8 cellular contexts compared by ENCODE assay signal in the genomic region with DNA sequence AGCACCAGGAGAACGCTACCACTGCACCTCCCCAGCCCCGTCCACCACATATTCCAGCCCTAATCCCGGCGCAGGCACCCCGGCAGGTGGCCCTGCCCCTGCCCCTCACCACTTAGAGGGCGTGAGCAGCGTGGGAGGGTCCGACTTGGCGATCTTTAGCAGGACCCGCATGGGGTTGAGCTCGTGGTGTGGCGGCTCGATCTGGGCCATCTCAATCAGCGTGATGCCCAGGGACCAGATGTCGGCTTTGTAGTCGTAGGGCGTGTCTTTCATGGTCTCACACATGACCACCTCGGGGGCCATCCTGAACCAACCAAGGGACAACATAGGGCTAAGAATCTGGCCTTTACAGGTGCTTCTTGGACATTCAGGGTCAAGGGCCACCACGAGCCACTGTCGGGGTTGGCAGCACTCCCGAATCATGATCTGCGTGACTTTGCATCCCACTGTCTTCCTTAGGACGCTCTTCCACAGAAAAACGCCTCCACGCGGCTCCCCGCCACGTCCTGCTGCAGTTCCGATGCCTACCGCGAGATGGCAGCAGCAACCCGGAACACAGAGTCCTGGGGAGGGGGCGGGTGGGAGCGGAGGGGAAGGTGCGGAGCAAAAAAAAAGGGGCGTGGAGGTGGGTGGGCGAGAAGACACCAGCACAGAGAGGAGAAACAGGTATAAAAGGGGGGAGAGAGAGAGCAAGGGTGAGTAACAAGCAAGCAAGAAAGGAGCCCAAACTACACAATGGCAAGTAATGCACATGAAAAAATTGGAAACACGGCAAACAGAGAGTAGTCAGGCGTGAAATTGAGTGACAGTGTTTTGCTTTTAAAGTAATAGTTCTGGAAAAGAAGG.
DNase-seq lines count a peak whose midpoint lies in the region; ATAC-seq and TF ChIP-seq lines count a peak whose summit lies in the region.

No MANE protein-coding gene starts in this region.

- no peaks in the 10 kb centered on the region for H3K36me3 ChIP-seq in right lobe of liver

- DNase-seq in GDM1 (lab: John Stamatoyannopoulos, UW) (peak; percentile 13), NCI-H1092 treated with DMSO at 0.1 percent for 48 hours (lab: John Stamatoyannopoulos, UW) (peak; percentile 6), choroid plexus epithelial cell (ENCODE audit: low read depth) (no peak), right lobe of liver (peak in 2 of 3 donors; percentile 56 to 63), GOT3 (lab: John Stamatoyannopoulos, UW) (no peak)
- peak; percentile 60 to 79 for DNase-seq in activated CD4-positive, alpha-beta T cell treated with anti-CD3 and anti-CD28 coated beads for 4 hours
- DNase-seq in stimulated activated CD4-positive, alpha-beta T cell treated with anti-CD3 and anti-CD28 coated beads, Interleukin-4, amount 100 ng/mL, for 1 hour, result peak; percentile 78

- H3K27me3 ChIP-seq in right lobe of liver, result no peaks in the 10 kb centered on the region

- WGBS in right lobe of liver (ENCODE audit: insufficient coverage, low coverage, low lambda C conversion rate, missing lambda C conversion rate), result 18% methylated on average over 31 of the region's 39 CpGs

- H3K4me3 ChIP-seq in choroid plexus epithelial cell (ENCODE audit: low read depth, low read length) (peak overlapping the region; percentile 35), right lobe of liver (peak overlapping the region in 1 of 3 donors; percentile 30)

- no peak overlapping the region for H3K27ac ChIP-seq in right lobe of liver

- no peak for TF ChIP-seq POLR2A in right lobe of liver (IDR thresholded peaks at IDR 0.05)

- peak; percentile 95 for TF ChIP-seq CTCF in choroid plexus epithelial cell (conservative IDR thresholded peaks at IDR 0.05; ENCODE audit: low read depth, low read length)
- peak; percentile 81 to 89 (median 85) for TF ChIP-seq CTCF in right lobe of liver (IDR thresholded peaks at IDR 0.05)

- intact Hi-C loops in right lobe of liver (cut with DNase I), result loop anchor here (2.0 to 10.0 kb wide), 3 partner anchors 82 to 191 kb away; a partner anchor contains a TSS

- no peaks in the 10 kb centered on the region for H3K9me3 ChIP-seq in right lobe of liver

- peaks cover 0 to 11% (median 0%) of the 10 kb centered on the region in 4 donors for H3K4me1 ChIP-seq in right lobe of liver

- peak; percentile 29 to 71 (median 54) for ATAC-seq in right lobe of liver
- no peak for ATAC-seq in GM18517 (IDR thresholded peaks at IDR 0.05; ENCODE audit: unreplicated experiment)

Comparison
In these comparisons a context has a peak if more than half of its experiments do, and no peak if none do; other contexts are left out.
1. DNase-seq: peak in GDM1 (single experiment), NCI-H1092 treated with DMSO at 0.1 percent for 48 hours (single experiment), activated CD4-positive, alpha-beta T cell treated with anti-CD3 and anti-CD28 coated beads for 4 hours (2 of 2), right lobe of liver (2 of 3) and stimulated activated CD4-positive, alpha-beta T cell treated with anti-CD3 and anti-CD28 coated beads, Interleukin-4, amount 100 ng/mL, for 1 hour (single experiment); none in choroid plexus epithelial cell (single experiment) and GOT3 (single experiment).